In genomic region chr7:138458576-138459234, GRCh38 we compare ENCODE assay signal across 14 cellular contexts. TPM values are rescaled to one million over a fixed set of nuclear protein-coding genes. Genes with fewer than 3 reads are reported as not detected.
DNase-seq lines count a peak whose midpoint lies in the region; ATAC-seq and TF ChIP-seq lines count a peak whose summit lies in the region.
"Had no signal": no experiment of that assay in that cellular context is flagged by ENCODE, and none has a peak within 500 bp of the region (broad histone marks: within the 10 kb centered on the region; RNA-seq: fewer than 3 reads in every experiment).

No MANE protein-coding gene starts in this region.

- CTCF ChIA-PET in activated naive CD4-positive, alpha-beta T cell treated with anti-CD3 and anti-CD28 coated beads, Interleukin-2, amount 10 ng/mL, durations not matched to agents 7 days and 5 days (lab: Charles Lee): interaction anchor here (0.7 to 1.3 kb wide), 2 partner anchors 280 to 401 kb away, joined by 4 read pairs; no protein-coding TSS in a partner anchor

- H3K27me3 ChIP-seq in iPS-20b (ENCODE audit: insufficient read depth, low read length): no peaks in the 10 kb centered on the region
- H3K27me3 ChIP-seq: esophagus squamous epithelium had no signal

- peaks cover 29% of the 10 kb centered on the region for H3K4me1 Mint-ChIP-seq in activated naive CD4-positive, alpha-beta T cell treated with anti-CD3 and anti-CD28 coated beads, Interleukin-2, amount 50 U/mL, for 24 hours
- H3K4me1 Mint-ChIP-seq in activated naive CD4-positive, alpha-beta T cell treated with anti-CD3 and anti-CD28 coated beads, Interleukin-2, amount 10 ng/mL, durations not matched to agents 7 days and 5 days: peaks cover 27% of the 10 kb centered on the region
- peaks cover 13% of the 10 kb centered on the region for H3K4me1 Mint-ChIP-seq in activated T-helper 17 cell treated with anti-CD3 and anti-CD28 coated beads, Interleukin-2, amount 50 U/mL, for 72 hours
- peaks cover 9% of the 10 kb centered on the region for H3K4me1 Mint-ChIP-seq in progenitor cell of endocrine pancreas (ENCODE audit: low read depth)

- no peak for ATAC-seq in activated T-helper 17 cell treated with anti-CD3 and anti-CD28 coated beads, Interleukin-2, amount 50 U/mL, for 72 hours (replicated peaks)
- no peak for ATAC-seq in GM18870 (IDR thresholded peaks at IDR 0.05; ENCODE audit: unreplicated experiment)

- H3K9me3 ChIP-seq in iPS-20b (ENCODE audit: insufficient read depth, low read depth, low read length): no peaks in the 10 kb centered on the region
- H3K9me3 ChIP-seq: esophagus squamous epithelium had no signal

- peak overlapping the region; percentile 37 for H3K27ac Mint-ChIP-seq in activated naive CD4-positive, alpha-beta T cell treated with anti-CD3 and anti-CD28 coated beads, Interleukin-2, amount 50 U/mL, for 24 hours
- H3K27ac Mint-ChIP-seq in activated naive CD4-positive, alpha-beta T cell treated with anti-CD3 and anti-CD28 coated beads, Interleukin-2, amount 10 ng/mL, durations not matched to agents 7 days and 5 days: no peak overlapping the region
- no peak overlapping the region for H3K27ac Mint-ChIP-seq in activated T-helper 17 cell treated with anti-CD3 and anti-CD28 coated beads, Interleukin-2, amount 50 U/mL, for 72 hours
- peak overlapping the region; percentile 40 for H3K27ac Mint-ChIP-seq in progenitor cell of endocrine pancreas

- no peak for TF ChIP-seq CTCF in progenitor cell of endocrine pancreas (IDR thresholded peaks at IDR 0.05; ENCODE audit: unreplicated experiment)

- H3K4me3 Mint-ChIP-seq in activated naive CD4-positive, alpha-beta T cell treated with anti-CD3 and anti-CD28 coated beads, Interleukin-2, amount 50 U/mL, for 24 hours: peak overlapping the region; percentile 67
- no peak overlapping the region for H3K4me3 Mint-ChIP-seq in activated naive CD4-positive, alpha-beta T cell treated with anti-CD3 and anti-CD28 coated beads, Interleukin-2, amount 10 ng/mL, durations not matched to agents 7 days and 5 days
- H3K4me3 Mint-ChIP-seq in activated T-helper 17 cell treated with anti-CD3 and anti-CD28 coated beads, Interleukin-2, amount 50 U/mL, for 72 hours: peak overlapping the region; percentile 80
- peak overlapping the region; percentile 45 for H3K4me3 Mint-ChIP-seq in progenitor cell of endocrine pancreas (ENCODE audit: low read depth)

- no peaks in the 10 kb centered on the region for H3K27me3 Mint-ChIP-seq in activated naive CD4-positive, alpha-beta T cell treated with anti-CD3 and anti-CD28 coated beads, Interleukin-2, amount 50 U/mL, for 24 hours
- peaks cover 1% of the 10 kb centered on the region for H3K27me3 Mint-ChIP-seq in activated naive CD4-positive, alpha-beta T cell treated with anti-CD3 and anti-CD28 coated beads, Interleukin-2, amount 10 ng/mL, durations not matched to agents 7 days and 5 days
- peaks cover 4% of the 10 kb centered on the region for H3K27me3 Mint-ChIP-seq in activated T-helper 17 cell treated with anti-CD3 and anti-CD28 coated beads, Interleukin-2, amount 50 U/mL, for 72 hours
- no peaks in the 10 kb centered on the region for H3K27me3 Mint-ChIP-seq in progenitor cell of endocrine pancreas

- peaks cover 17% of the 10 kb centered on the region for H3K36me3 ChIP-seq in iPS-20b (ENCODE audit: insufficient read depth, low read depth, low read length)
- H3K36me3 ChIP-seq: esophagus squamous epithelium had no signal

- peak overlapping the region; percentile 98 for H3K9ac ChIP-seq in iPS-20b (ENCODE audit: low read depth, low read length)

- H3K36me3 Mint-ChIP-seq in activated naive CD4-positive, alpha-beta T cell treated with anti-CD3 and anti-CD28 coated beads, Interleukin-2, amount 50 U/mL, for 24 hours: peaks cover 4% of the 10 kb centered on the region
- peaks cover 7% of the 10 kb centered on the region for H3K36me3 Mint-ChIP-seq in activated naive CD4-positive, alpha-beta T cell treated with anti-CD3 and anti-CD28 coated beads, Interleukin-2, amount 10 ng/mL, durations not matched to agents 7 days and 5 days
- H3K36me3 Mint-ChIP-seq in activated T-helper 17 cell treated with anti-CD3 and anti-CD28 coated beads, Interleukin-2, amount 50 U/mL, for 72 hours (ENCODE audit: low read depth): peaks cover 12% of the 10 kb centered on the region
- peaks cover 17% of the 10 kb centered on the region for H3K36me3 Mint-ChIP-seq in progenitor cell of endocrine pancreas (ENCODE audit: insufficient read depth)

- no peaks in the 10 kb centered on the region for H3K9me3 Mint-ChIP-seq in activated naive CD4-positive, alpha-beta T cell treated with anti-CD3 and anti-CD28 coated beads, Interleukin-2, amount 50 U/mL, for 24 hours
- H3K9me3 Mint-ChIP-seq in activated naive CD4-positive, alpha-beta T cell treated with anti-CD3 and anti-CD28 coated beads, Interleukin-2, amount 10 ng/mL, durations not matched to agents 7 days and 5 days: no peaks in the 10 kb centered on the region
- H3K9me3 Mint-ChIP-seq in activated T-helper 17 cell treated with anti-CD3 and anti-CD28 coated beads, Interleukin-2, amount 50 U/mL, for 72 hours: no peaks in the 10 kb centered on the region
- peaks cover 9% of the 10 kb centered on the region for H3K9me3 Mint-ChIP-seq in progenitor cell of endocrine pancreas (ENCODE audit: low read depth)
- H3K9me3 Mint-ChIP-seq: activated CD4-positive, alpha-beta memory T cell treated with anti-CD3 and anti-CD28 coated beads, Interleukin-2, amount 10 ng/mL, durations not matched to agents 7 days and 5 days had no signal

- no peak for DNase-seq in activated naive CD4-positive, alpha-beta T cell treated with anti-CD3 and anti-CD28 coated beads, Interleukin-2, amount 10 ng/mL, durations not matched to agents 7 days and 5 days
- no peak for DNase-seq in progenitor cell of endocrine pancreas (ENCODE audit: low spot score, unreplicated experiment)
- DNase-seq in HuH-7.5 (ENCODE audit: low spot score): no peak
- DNase-seq in nucleus accumbens (lab: John Stamatoyannopoulos, UW): no peak
- DNase-seq: activated CD4-positive, alpha-beta memory T cell treated with anti-CD3 and anti-CD28 coated beads, Interleukin-2, amount 10 ng/mL, durations not matched to agents 7 days and 5 days; activated naive CD4-positive, alpha-beta T cell; esophagus squamous epithelium; hippocampal formation; NCI-H446; stimulated activated CD4-positive, alpha-beta T cell treated with anti-CD3 and anti-CD28 coated beads, Interleukin-2, amount 100 ng/mL, for 24 hours had no signal

- peak overlapping the region; percentile 94 for H3K4me3 ChIP-seq in iPS-20b (ENCODE audit: low read length)

- peak overlapping the region; percentile 92 for H3K27ac ChIP-seq in iPS-20b (ENCODE audit: low read length)

- peaks cover 20% of the 10 kb centered on the region; the same call in 1 of the 2 replicates for H3K4me1 ChIP-seq in iPS-20b (ENCODE audit: insufficient read depth, low read length)

RNA-seq across cellular contexts. Expression of gene TRIM24, which starts 1.4 kb away (rescaled TPM):
- total RNA-seq in activated T-helper 17 cell treated with anti-CD3 and anti-CD28 coated beads, Interleukin-2, amount 50 U/mL, for 72 hours: 10 to 100 TPM in 1 of 2 donors, 1 to 10 TPM in 1; 8.5 to 19.4 TPM
- 112 and 114 TPM in 2 replicates for total RNA-seq in progenitor cell of endocrine pancreas

Comparison
In these comparisons a context has a peak if more than half of its experiments do, and no peak if none do; other contexts are left out.
1. H3K27ac Mint-ChIP-seq: peak in activated naive CD4-positive, alpha-beta T cell treated with anti-CD3 and anti-CD28 coated beads, Interleukin-2, amount 50 U/mL, for 24 hours (single experiment) and progenitor cell of endocrine pancreas (single experiment); none in activated naive CD4-positive, alpha-beta T cell treated with anti-CD3 and anti-CD28 coated beads, Interleukin-2, amount 10 ng/mL, durations not matched to agents 7 days and 5 days (single experiment) and activated T-helper 17 cell treated with anti-CD3 and anti-CD28 coated beads, Interleukin-2, amount 50 U/mL, for 72 hours (single experiment).